ENCODE assay signal across 19 cellular contexts in genomic region chr1:78624035-78624434, GRCh38. TPM values are rescaled to one million over a fixed set of nuclear protein-coding genes. Genes with fewer than 3 reads are reported as not detected.
DNase-seq lines count a peak whose midpoint lies in the region; ATAC-seq and TF ChIP-seq lines count a peak whose summit lies in the region.
"Had no signal": no experiment of that assay in that cellular context is flagged by ENCODE, and none has a peak within 500 bp of the region (broad histone marks: within the 10 kb centered on the region; RNA-seq: fewer than 3 reads in every experiment).

No MANE protein-coding gene starts in this region.

- H3K36me3 Mint-ChIP-seq in IgD-negative memory B cell, result no peaks in the 10 kb centered on the region
- H3K36me3 Mint-ChIP-seq in activated naive CD8-positive, alpha-beta T cell treated with anti-CD3 and anti-CD28 coated beads for 36 hours, result peaks cover 37% of the 10 kb centered on the region
- peaks cover 9% of the 10 kb centered on the region for H3K36me3 Mint-ChIP-seq in stimulated activated memory B cell treated with anti-CD40 and anti-IgM and Interleukin-4, amounts not matched to agents 10 μg/mL and 1 μg/mL and 100 μg/mL, for 72 hours

- DNase-seq in right atrium auricular region (ENCODE audit: low spot score) (no peak), cardiac septum (ENCODE audit: low spot score) (no peak), ureter (ENCODE audit: low spot score) (no peak), anterior cingulate cortex (lab: John Stamatoyannopoulos, UW) (no peak)
- DNase-seq in activated naive CD8-positive, alpha-beta T cell treated with anti-CD3 and anti-CD28 coated beads for 36 hours, result no peak
- DNase-seq: activated gamma-delta T cell treated with Interleukin-2 at 50 U/mL for 16 hours, AML-193, cortex of kidney, heart right ventricle, KBM-7, MV-4-11, NCI-H2029, occipital lobe, retina, SK-N-SH, thyroid gland had no signal

- H3K36me3 ChIP-seq in right atrium auricular region, result no peaks in the 10 kb centered on the region
- H3K36me3 ChIP-seq: thyroid gland had no signal

- peak overlapping the region in 3 of 4 donors; percentile 18 to 80 (median 67) for H3K4me3 Mint-ChIP-seq in IgD-negative memory B cell
- H3K4me3 Mint-ChIP-seq in activated naive CD8-positive, alpha-beta T cell treated with anti-CD3 and anti-CD28 coated beads for 36 hours, result peak overlapping the region; percentile 45
- no peak overlapping the region for H3K4me3 Mint-ChIP-seq in stimulated activated memory B cell treated with anti-CD40 and anti-IgM and Interleukin-4, amounts not matched to agents 10 μg/mL and 1 μg/mL and 100 μg/mL, for 72 hours
- H3K4me3 Mint-ChIP-seq: GM23338 had no signal

- ATAC-seq in stimulated activated memory B cell treated with anti-CD40 and anti-IgM and Interleukin-4, amounts not matched to agents 10 μg/mL and 1 μg/mL and 100 μg/mL, for 72 hours, result no peak
- ATAC-seq: GM23338, heart right ventricle had no signal

- H3K27ac ChIP-seq in right atrium auricular region, result peak overlapping the region; percentile 56 to 80

- H3K9me3 Mint-ChIP-seq in IgD-negative memory B cell, result no peaks in the 10 kb centered on the region
- peaks cover 3% of the 10 kb centered on the region for H3K9me3 Mint-ChIP-seq in activated naive CD8-positive, alpha-beta T cell treated with anti-CD3 and anti-CD28 coated beads for 36 hours
- no peaks in the 10 kb centered on the region for H3K9me3 Mint-ChIP-seq in stimulated activated memory B cell treated with anti-CD40 and anti-IgM and Interleukin-4, amounts not matched to agents 10 μg/mL and 1 μg/mL and 100 μg/mL, for 72 hours
- H3K9me3 Mint-ChIP-seq: GM23338 had no signal

- H3K27me3 ChIP-seq in right atrium auricular region, result no peaks in the 10 kb centered on the region
- H3K27me3 ChIP-seq: heart right ventricle, thyroid gland had no signal

- no peak for TF ChIP-seq CTCF in right atrium auricular region (IDR thresholded peaks at IDR 0.05)

- peak overlapping the region in 1 of 3 donors; percentile 33 for H3K27ac Mint-ChIP-seq in IgD-negative memory B cell
- peak overlapping the region; percentile 42 for H3K27ac Mint-ChIP-seq in activated naive CD8-positive, alpha-beta T cell treated with anti-CD3 and anti-CD28 coated beads for 36 hours
- peak overlapping the region; percentile 59 for H3K27ac Mint-ChIP-seq in stimulated activated memory B cell treated with anti-CD40 and anti-IgM and Interleukin-4, amounts not matched to agents 10 μg/mL and 1 μg/mL and 100 μg/mL, for 72 hours
- H3K27ac Mint-ChIP-seq: GM23338 had no signal

- H3K9me3 ChIP-seq in right atrium auricular region, result no peaks in the 10 kb centered on the region
- H3K9me3 ChIP-seq: heart right ventricle, SK-N-SH, thyroid gland had no signal

- intact Hi-C loops in cardiac septum (cut with DNase I), result loop anchor here (5.0 kb wide), 1 partner anchor 213 kb away; no protein-coding TSS in a partner anchor

- peaks cover 28 to 32% (median 29%) of the 10 kb centered on the region in 3 donors for H3K4me1 Mint-ChIP-seq in IgD-negative memory B cell
- H3K4me1 Mint-ChIP-seq in activated naive CD8-positive, alpha-beta T cell treated with anti-CD3 and anti-CD28 coated beads for 36 hours, result peaks cover 54% of the 10 kb centered on the region
- peaks cover 56% of the 10 kb centered on the region for H3K4me1 Mint-ChIP-seq in stimulated activated memory B cell treated with anti-CD40 and anti-IgM and Interleukin-4, amounts not matched to agents 10 μg/mL and 1 μg/mL and 100 μg/mL, for 72 hours
- H3K4me1 Mint-ChIP-seq: GM23338 had no signal

- H3K27me3 Mint-ChIP-seq in IgD-negative memory B cell, result no peaks in the 10 kb centered on the region
- no peaks in the 10 kb centered on the region for H3K27me3 Mint-ChIP-seq in activated naive CD8-positive, alpha-beta T cell treated with anti-CD3 and anti-CD28 coated beads for 36 hours
- no peaks in the 10 kb centered on the region for H3K27me3 Mint-ChIP-seq in stimulated activated memory B cell treated with anti-CD40 and anti-IgM and Interleukin-4, amounts not matched to agents 10 μg/mL and 1 μg/mL and 100 μg/mL, for 72 hours

- peaks cover 0 to 4% of the 10 kb centered on the region in 2 donors for H3K4me1 ChIP-seq in right atrium auricular region

- no peak overlapping the region for H3K4me3 ChIP-seq in right atrium auricular region
- H3K4me3 ChIP-seq: GM23338, thyroid gland had no signal

RNA-seq across cellular contexts. Expression of gene IFI44L, which starts 3.8 kb away (rescaled TPM):
- total RNA-seq in right atrium auricular region (1 to 10 TPM; 3.3 to 4.4 TPM), cardiac septum (8.5 TPM), ureter (9.0 TPM)
- polyA plus RNA-seq in IgD-negative memory B cell, result 9.3 TPM
- 10 to 100 TPM; 38.5 to 38.6 TPM for total RNA-seq in activated naive CD8-positive, alpha-beta T cell treated with anti-CD3 and anti-CD28 coated beads for 36 hours
- total RNA-seq: GM23338 had no signal
- polyA plus RNA-seq: GM23338 had no signal

RNA-seq across cellular contexts. Expression of gene IFI44, which starts 25.6 kb away (rescaled TPM):
- total RNA-seq in right atrium auricular region (1 to 10 TPM; 6.9 to 8.1 TPM), cardiac septum (8.2 TPM), ureter (19.7 TPM)
- 5.4 TPM for polyA plus RNA-seq in IgD-negative memory B cell
- total RNA-seq in activated naive CD8-positive, alpha-beta T cell treated with anti-CD3 and anti-CD28 coated beads for 36 hours, result 10 to 100 TPM; 40.8 to 45.2 TPM
- total RNA-seq: GM23338 had no signal
- polyA plus RNA-seq: GM23338 had no signal
